ENCODE assay signal across 9 cellular contexts in the genomic region with DNA sequence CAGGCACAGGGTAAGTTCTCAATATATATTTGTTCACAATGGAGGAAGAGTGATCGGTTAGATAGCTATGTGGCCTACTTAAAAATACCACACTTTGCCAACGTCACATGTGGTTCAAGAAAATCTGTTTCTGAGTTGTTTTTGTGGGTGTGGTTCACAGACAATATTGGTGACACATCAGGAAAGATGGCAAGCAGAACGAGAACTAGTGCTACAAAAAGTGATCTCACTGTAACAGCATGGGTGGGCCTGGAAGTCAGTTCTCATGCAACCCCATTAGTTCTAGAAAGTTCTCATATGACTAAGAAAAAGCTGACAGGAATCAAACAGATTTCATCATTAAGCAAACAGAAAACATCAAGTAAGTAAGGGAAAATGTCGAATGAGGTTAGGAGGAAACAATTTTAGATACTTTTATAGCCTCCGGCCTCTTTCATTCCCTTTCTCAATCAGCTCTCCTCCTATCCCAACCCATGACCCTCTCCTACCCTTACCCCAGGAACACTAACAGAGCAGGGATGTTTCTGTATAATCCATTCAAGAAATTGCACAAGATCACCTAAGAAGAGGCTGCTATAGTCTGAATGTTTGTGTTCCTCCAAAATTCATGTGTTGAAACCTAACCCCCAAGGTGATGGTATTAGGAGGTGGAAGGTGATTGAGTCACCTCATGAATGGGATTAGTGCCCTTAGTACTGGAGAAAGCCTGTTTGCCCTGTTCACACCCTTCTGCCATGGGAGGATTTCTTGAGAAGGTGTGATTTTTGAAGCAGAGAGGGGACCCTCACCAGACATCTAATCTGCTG. TPM values are rescaled to one million over a fixed set of nuclear protein-coding genes. Genes with fewer than 3 reads are reported as not detected.
DNase-seq lines count a peak whose midpoint lies in the region; ATAC-seq and TF ChIP-seq lines count a peak whose summit lies in the region.
"Had no signal": no experiment of that assay in that cellular context is flagged by ENCODE, and none has a peak within 500 bp of the region (broad histone marks: within the 10 kb centered on the region; RNA-seq: fewer than 3 reads in every experiment).

No MANE protein-coding gene starts in this region.

- CTCF ChIA-PET in Caco-2 (lab: Charles Lee) (interaction anchor here (1.1 kb wide), 2 partner anchors 224 to 231 kb away, joined by 3 read pairs; no protein-coding TSS in a partner anchor), Panc1 (lab: Charles Lee) (no interaction called here)

- H3K27me3 Mint-ChIP-seq in Caco-2 (ENCODE audit: insufficient read depth, unreplicated experiment) = no peaks in the 10 kb centered on the region
- H3K27me3 Mint-ChIP-seq in neural crest cell (ENCODE audit: low read depth) = peaks cover 3% of the 10 kb centered on the region

- H3K4me1 ChIP-seq in Caco-2 = peaks cover 49% of the 10 kb centered on the region
- H3K4me1 ChIP-seq in Panc1 (ENCODE audit: control insufficient read depth, insufficient read depth, low read length) = peaks cover 14% of the 10 kb centered on the region; the same call in 1 of the 2 replicates

- TF ChIP-seq CTCF in Caco-2 (IDR thresholded peaks at IDR 0.05; ENCODE audit: insufficient read depth in 1 of 2, low read depth in 1 of 2, low read length in 1 of 2, severe bottlenecking in 1 of 2, unreplicated experiment in 1 of 2) = no peak
- no peak for TF ChIP-seq CTCF in Panc1 (IDR thresholded peaks at IDR 0.05)
- TF ChIP-seq CTCF in epithelial cell of proximal tubule (conservative IDR thresholded peaks at IDR 0.05; ENCODE audit: low read depth, low read length) = no peak
- no peak for TF ChIP-seq CTCF in neural crest cell (conservative IDR thresholded peaks at IDR 0.05)

- H3K9me3 ChIP-seq in Caco-2 (no peaks in the 10 kb centered on the region; the same call in 1 of the 2 replicates), Panc1 (ENCODE audit: control insufficient read depth, insufficient read depth, low read depth, low read length) (no peaks in the 10 kb centered on the region)

- H3K36me3 Mint-ChIP-seq in Caco-2 (ENCODE audit: insufficient read depth, unreplicated experiment) (no peaks in the 10 kb centered on the region), neural crest cell (ENCODE audit: low read depth) (no peaks in the 10 kb centered on the region)

- H3K4me3 ChIP-seq in Caco-2 (ENCODE audit: low read depth, low read length) (no peak overlapping the region), Panc1 (ENCODE audit: low read depth in 2 of 2, low read length in 2 of 2) (no peak overlapping the region), epithelial cell of proximal tubule (ENCODE audit: low read depth, low read length) (no peak overlapping the region)

- POLR2A ChIA-PET in Caco-2 (lab: Charles Lee) (interaction anchor here (0.6 kb wide), 1 partner anchor 40 kb away, joined by 3 read pairs; no protein-coding TSS in a partner anchor), Panc1 (lab: Charles Lee) (no interaction called here)

- BruUV-seq in Caco-2 (replicated peaks; lab: Mats Ljungman, UMichigan) (no TSS peak), Panc1 (replicated peaks; lab: Mats Ljungman, UMichigan) (no TSS peak)

- in situ Hi-C loops in Panc1 (cut with HindIII; ENCODE audit: low pct_unique_long_range_greater_than_20kb, low sequenced_read_pairs) = no loop called here

- H3K9me3 Mint-ChIP-seq in Caco-2 (ENCODE audit: unreplicated experiment) (no peaks in the 10 kb centered on the region), neural crest cell (peaks cover 8% of the 10 kb centered on the region)

- intact Hi-C loops in Caco-2 (cut with micrococcal nuclease; ENCODE audit: unreplicated experiment) = no loop called here
- intact Hi-C loops in Panc1 (cut with micrococcal nuclease; ENCODE audit: unreplicated experiment) = no loop called here
- intact Hi-C loops in head of caudate nucleus (cut with DNase I) = no loop called here

- H3K27ac Mint-ChIP-seq in Caco-2 (ENCODE audit: unreplicated experiment) (peak overlapping the region; percentile 36), neural crest cell (ENCODE audit: unreplicated experiment) (peak overlapping the region; percentile 47)

- no peaks in the 10 kb centered on the region for H3K36me3 ChIP-seq in Caco-2 (ENCODE audit: control insufficient read depth, insufficient read depth, low read length)
- no peaks in the 10 kb centered on the region for H3K36me3 ChIP-seq in Panc1 (ENCODE audit: control insufficient read depth, insufficient read depth, low read length)

- H3K27ac ChIP-seq in Panc1 (ENCODE audit: low read length) = peak overlapping the region; percentile 18; the same call in 1 of the 2 replicates

- H3K27me3 ChIP-seq in Caco-2 (replicated peaks; ENCODE audit: control insufficient read depth, insufficient read depth, low read length) (no peaks in the 10 kb centered on the region), Panc1 (ENCODE audit: control insufficient read depth, insufficient read depth, low read length) (no peaks in the 10 kb centered on the region)

- ATAC-seq in Panc1 (peak; percentile 72), HG03439 (IDR thresholded peaks at IDR 0.05; ENCODE audit: unreplicated experiment) (no peak)

- H3K4me1 Mint-ChIP-seq in Caco-2 (ENCODE audit: low read depth, unreplicated experiment) (peaks cover 32% of the 10 kb centered on the region), neural crest cell (no peaks in the 10 kb centered on the region)

- DNase-seq in Caco-2 = no peak
- peak; percentile 97 for DNase-seq in Panc1 (ENCODE audit: low read depth, low spot score)
- DNase-seq in epithelial cell of proximal tubule (ENCODE audit: low read depth) = peak; percentile 99
- no peak for DNase-seq in neural crest cell (ENCODE audit: low read depth, low spot score)
- no peak for DNase-seq in hypothalamus (lab: John Stamatoyannopoulos, UW)
- DNase-seq in stimulated activated naive CD4-positive, alpha-beta T cell (lab: John Stamatoyannopoulos, UW) = no peak
- no peak for DNase-seq in head of caudate nucleus
- DNase-seq: activated T-cell treated with anti-CD3 and anti-CD28 coated beads, Interleukin-2, amount 50 U/mL, for 48 hours had no signal

- H3K4me3 Mint-ChIP-seq in Caco-2 (ENCODE audit: unreplicated experiment) (no peak overlapping the region), neural crest cell (no peak overlapping the region)

RNA-seq across cellular contexts. Expression of gene NTN4, which starts 15.5 kb away (rescaled TPM):
- total RNA-seq in Caco-2 (2022) (54.1 and 55.0 TPM in 2 replicates), Panc1 (2021; ENCODE audit: unreplicated experiment) (17.1 TPM), epithelial cell of proximal tubule (110 and 120 TPM in 2 replicates), neural crest cell (5.7 and 6.0 TPM in 2 replicates)
- 13.2 TPM for polyA plus RNA-seq in Panc1 (2012; ENCODE audit: insufficient read length)

RNA-seq across cellular contexts. Expression of gene SNRPF, which starts 52.7 kb away (rescaled TPM):
- 48.0 and 54.2 TPM in 2 replicates for total RNA-seq in Caco-2 (2022)
- total RNA-seq in Panc1 (2021; ENCODE audit: unreplicated experiment) = 38.7 TPM
- 126 TPM for polyA plus RNA-seq in Panc1 (2012; ENCODE audit: insufficient read length)
- total RNA-seq in epithelial cell of proximal tubule = 36.5 and 37.2 TPM in 2 replicates
- total RNA-seq in neural crest cell = 70.6 and 71.5 TPM in 2 replicates

Comparison
In these comparisons a context has a peak if more than half of its experiments do, and no peak if none do; other contexts are left out.
1. DNase-seq: peak in Panc1 (single experiment) and epithelial cell of proximal tubule (single experiment); none in Caco-2 (0 of 2), neural crest cell (single experiment), hypothalamus (0 of 51), stimulated activated naive CD4-positive, alpha-beta T cell (0 of 6) and head of caudate nucleus (0 of 42).